In genomic region chr14:103887557-103888115, GRCh38 we compare ENCODE assay signal across 16 cellular contexts. TPM values are rescaled to one million over a fixed set of nuclear protein-coding genes. Genes with fewer than 3 reads are reported as not detected.
DNase-seq lines count a peak whose midpoint lies in the region; FAIRE-seq and TF ChIP-seq lines count a peak whose summit lies in the region.
"Had no signal": no experiment of that assay in that cellular context is flagged by ENCODE, and none has a peak within 500 bp of the region (broad histone marks: within the 10 kb centered on the region; RNA-seq: fewer than 3 reads in every experiment).

No MANE protein-coding gene starts in this region.

- TF ChIP-seq POLR2A in Peyer's patch (IDR thresholded peaks at IDR 0.05) = no peak
- TF ChIP-seq POLR2A in H1 (IDR thresholded peaks at IDR 0.05; ENCODE audit: control extremely low read depth in 1 of 2, low read depth in 2 of 2, low read length in 2 of 2) = no peak

- H3K4me1 ChIP-seq in BLaER1 (peaks cover 80% of the 10 kb centered on the region), Peyer's patch (peaks cover 0 to 36% (median 6%) of the 10 kb centered on the region in 4 donors), H1 (replicated peaks in 1 of 4; ENCODE audit: control insufficient read depth in 3 of 4, insufficient read depth in 4 of 4, low read length in 3 of 4) (peaks cover 0 to 9% (median 3%) of the 10 kb centered on the region in 4 experiments; a peak in 3 of 7 replicates), small intestine (ENCODE audit: control insufficient read depth in 2 of 2, insufficient read depth in 1 of 2, low read depth in 1 of 2, low read length in 1 of 2) (peaks cover 3 to 6% of the 10 kb centered on the region in 2 donors), neural progenitor cell (no peaks in the 10 kb centered on the region)
- H3K4me1 ChIP-seq: A549, Caco-2 had no signal

- H3K27ac ChIP-seq in BLaER1 (peak overlapping the region; percentile 83), Peyer's patch (peak overlapping the region in 3 of 4 donors; percentile 77 to 94 (median 84)), H1 (ENCODE audit: low read depth, low read length) (no peak overlapping the region), small intestine (ENCODE audit: low read depth in 1 of 2, low read length in 1 of 2) (peak overlapping the region; percentile 41 to 93), neural progenitor cell (no peak overlapping the region)
- H3K27ac ChIP-seq: A549, GM23248 had no signal

- H2BK120ac ChIP-seq in H1 (replicated peaks; ENCODE audit: low read depth, low read length) = no peak overlapping the region

- H2BK20ac ChIP-seq in H1 (ENCODE audit: low read length) = no peak overlapping the region

- H3K9me3 ChIP-seq in BLaER1 = no peaks in the 10 kb centered on the region
- H3K9me3 ChIP-seq in Peyer's patch = no peaks in the 10 kb centered on the region
- H3K9me3 ChIP-seq in H1 (ENCODE audit: insufficient read depth in 2 of 2, low read depth in 1 of 2, low read length in 1 of 2) = no peaks in the 10 kb centered on the region
- H3K9me3 ChIP-seq in small intestine (ENCODE audit: control insufficient read depth, low read depth) = no peaks in the 10 kb centered on the region
- H3K9me3 ChIP-seq in neural progenitor cell (ENCODE audit: low read depth) = no peaks in the 10 kb centered on the region
- H3K9me3 ChIP-seq: A549, BE2C, Caco-2 had no signal

- H2AK5ac ChIP-seq in H1 (ENCODE audit: low read depth, low read length) = no peak overlapping the region

- H2BK12ac ChIP-seq in H1 (ENCODE audit: low read depth, low read length) = no peak overlapping the region

- TF ChIP-seq CTCF in Peyer's patch (IDR thresholded peaks at IDR 0.05) (no peak), H1 (IDR thresholded peaks at IDR 0.05; ENCODE audit: control extremely low read depth in 1 of 3, insufficient read depth in 1 of 3, low read depth in 1 of 3, low read length in 3 of 3) (no peak), neural progenitor cell (IDR thresholded peaks at IDR 0.05) (no peak)

- TF ChIP-seq EP300 in H1 (IDR thresholded peaks at IDR 0.05; ENCODE audit: borderline replicate concordance in 1 of 2, low read depth in 2 of 2, low read length in 2 of 2) = no peak

- DNase-seq in Peyer's patch = no peak
- DNase-seq in H1 (ENCODE audit: low read depth in 1 of 2, low spot score in 2 of 2) = no peak
- no peak for DNase-seq in small intestine
- DNase-seq in kidney tubule cell (ENCODE audit: low spot score) = no peak
- no peak for DNase-seq in NCI-H2227 treated with DMSO at 0.1 percent for 48 hours (lab: John Stamatoyannopoulos, UW)
- DNase-seq in stimulated activated CD4-positive, alpha-beta T cell treated with anti-CD3 and anti-CD28 coated beads, Interleukin-2, amount 100 ng/mL, for 48 hours = no peak
- DNase-seq in neural progenitor cell (ENCODE audit: low spot score) = no peak
- DNase-seq: BE2C; Caco-2; CD8-positive, alpha-beta memory T cell; GM23248; IMR-90 had no signal

- 95% methylated on average over 10 of the region's 10 CpGs; no CpG with 5 or more reads in 1 of the 2 experiments for WGBS in H1 (ENCODE audit: extremely low coverage in 1 of 2, insufficient coverage in 1 of 2, insufficient read length in 1 of 2, insufficient replicate concordance in 2 of 2, low coverage in 1 of 2, low lambda C conversion rate in 2 of 2, missing lambda C conversion rate in 1 of 2), 2 experiments
- WGBS in small intestine, 3 donors = 79 to 88% (median 87%) methylated on average over 10 of the region's 10 CpGs

- 0 out of 2 replicates have a peak overlapping the region, but pooled peaks have one; percentile 24 for H2BK5ac ChIP-seq in H1 (ENCODE audit: low read depth, low read length)

- H3K4me2 ChIP-seq in BLaER1 (peak overlapping the region; percentile 67), H1 (ENCODE audit: insufficient read depth in 1 of 2, low read depth in 2 of 2, low read length in 2 of 2) (no peak overlapping the region), neural progenitor cell (no peak overlapping the region)
- H3K4me2 ChIP-seq: A549 had no signal

- H3K4me3 ChIP-seq in BLaER1 (no peak overlapping the region), Peyer's patch (no peak overlapping the region), H1 (ENCODE audit: extremely low read depth in 1 of 4, insufficient read depth in 2 of 4, low read depth in 3 of 4, low read length in 4 of 4) (no peak overlapping the region), small intestine (ENCODE audit: low read depth in 1 of 2, low read length in 2 of 2) (no peak overlapping the region), neural progenitor cell (no peak overlapping the region)
- H3K4me3 ChIP-seq: A549, GM23248 had no signal

- no peaks in the 10 kb centered on the region for H3K79me1 ChIP-seq in H1 (ENCODE audit: low read depth, low read length)

- H3K27me3 ChIP-seq in BLaER1 (no peaks in the 10 kb centered on the region), Peyer's patch (no peaks in the 10 kb centered on the region), H1 (replicated peaks in 1 of 4; ENCODE audit: control insufficient read depth in 3 of 4, extremely low read depth in 1 of 4, insufficient read depth in 3 of 4, low read length in 3 of 4) (no peaks in the 10 kb centered on the region), small intestine (ENCODE audit: control insufficient read depth in 2 of 2, insufficient read depth in 2 of 2, low read length in 2 of 2) (no peaks in the 10 kb centered on the region), neural progenitor cell (peaks cover 13% of the 10 kb centered on the region)
- H3K27me3 ChIP-seq: BE2C had no signal

- H3K4me3 Mint-ChIP-seq in neural progenitor cell = no peak overlapping the region
- H3K4me3 Mint-ChIP-seq: CD8-positive, alpha-beta memory T cell had no signal

- no peaks in the 10 kb centered on the region for H3K36me3 ChIP-seq in BLaER1
- H3K36me3 ChIP-seq in Peyer's patch = no peaks in the 10 kb centered on the region
- H3K36me3 ChIP-seq in H1 (ENCODE audit: control insufficient read depth in 2 of 4, insufficient read depth in 4 of 4, low read length in 3 of 4) = no peaks in the 10 kb centered on the region
- H3K36me3 ChIP-seq in small intestine (ENCODE audit: control insufficient read depth in 2 of 2, insufficient read depth in 2 of 2, low read length in 2 of 2) = no peaks in the 10 kb centered on the region
- no peaks in the 10 kb centered on the region for H3K36me3 ChIP-seq in neural progenitor cell
- H3K36me3 ChIP-seq: BE2C had no signal

- H3K4ac ChIP-seq in H1 (replicated peaks; ENCODE audit: insufficient read length, low read depth, low read length) = no peak overlapping the region

- H3K4me1 Mint-ChIP-seq in neural progenitor cell = peaks cover 14% of the 10 kb centered on the region
- H3K4me1 Mint-ChIP-seq: CD8-positive, alpha-beta memory T cell had no signal

- CTCF ChIA-PET in H1 (lab: Charles Lee; ENCODE audit: partially characterized antibody) = interaction anchor here (0.5 to 3.8 kb wide), 8 partner anchors 10 to 907 kb away, joined by 3 to 31 read pairs (median 4); no protein-coding TSS in a partner anchor

- TF ChIP-seq RAD21 in H1 (IDR thresholded peaks at IDR 0.05 in 1 of 2, conservative IDR thresholded peaks at IDR 0.05 in 1 of 2; ENCODE audit: low read depth in 2 of 2, low read length in 2 of 2) = no peak

- H3K36me3 Mint-ChIP-seq in neural progenitor cell = no peaks in the 10 kb centered on the region
- H3K36me3 Mint-ChIP-seq: CD8-positive, alpha-beta memory T cell had no signal

- no peak overlapping the region for H4K91ac ChIP-seq in H1 (replicated peaks; ENCODE audit: insufficient read length, low read length)

- H3K18ac ChIP-seq in H1 (ENCODE audit: extremely low read depth, low read length) = no peak overlapping the region

- POLR2A ChIA-PET in H1 (lab: Charles Lee; ENCODE audit: partially characterized antibody) = interaction anchor here (0.5 kb wide), 1 partner anchor 35 kb away, joined by 3 read pairs; no protein-coding TSS in a partner anchor

- no peaks in the 10 kb centered on the region for H3K23me2 ChIP-seq in H1 (ENCODE audit: low read depth, low read length)

- no peak overlapping the region for H3K14ac ChIP-seq in H1 (ENCODE audit: insufficient read length)

- no peak overlapping the region for H3K56ac ChIP-seq in H1 (replicated peaks; ENCODE audit: insufficient read length, low read depth, low read length)

- peak overlapping the region; percentile 72; the same call in 1 of the 2 replicates for H2BK15ac ChIP-seq in H1 (ENCODE audit: low read length)

- no peaks in the 10 kb centered on the region for H3F3A ChIP-seq in neural progenitor cell (ENCODE audit: low read depth)

- no peak overlapping the region for H4K5ac ChIP-seq in H1 (ENCODE audit: insufficient read length, low read depth, low read length)

- FAIRE-seq in H1 (lab: Jason Lieb, UNC) = no peak
- no peak for FAIRE-seq in small intestine (lab: Jason Lieb, UNC)
- FAIRE-seq: A549 had no signal

- H3K9ac ChIP-seq in BLaER1 (peak overlapping the region; percentile 58; the same call in 1 of the 2 replicates), H1 (replicated peaks in 1 of 4; ENCODE audit: extremely low read depth in 1 of 4, low read depth in 3 of 4, low read length in 3 of 4) (no peak overlapping the region), neural progenitor cell (no peak overlapping the region)
- H3K9ac ChIP-seq: GM23248 had no signal

- H2AFZ ChIP-seq in H1 (ENCODE audit: low read length) = no peak overlapping the region
- H2AFZ ChIP-seq in neural progenitor cell (replicated peaks) = no peak overlapping the region
- H2AFZ ChIP-seq: GM23248 had no signal

- H4K8ac ChIP-seq in H1 (ENCODE audit: extremely low read depth, insufficient read depth, low read length) = no peak overlapping the region; the same call in 1 of the 2 replicates

- H3K9me3 Mint-ChIP-seq in neural progenitor cell = no peaks in the 10 kb centered on the region
- H3K9me3 Mint-ChIP-seq: CD8-positive, alpha-beta memory T cell had no signal

- no peak overlapping the region for H3K27ac Mint-ChIP-seq in neural progenitor cell

- H4K20me1 ChIP-seq in BLaER1 (no peaks in the 10 kb centered on the region), H1 (replicated peaks in 1 of 2; ENCODE audit: control insufficient read depth in 1 of 2, insufficient read depth in 2 of 2, low read length in 2 of 2) (peaks cover 0 to 3% of the 10 kb centered on the region in 2 experiments), neural progenitor cell (ENCODE audit: low read depth) (no peaks in the 10 kb centered on the region)

- H3K79me2 ChIP-seq in H1 (ENCODE audit: control insufficient read depth in 1 of 2, insufficient read depth in 2 of 2, low read length in 2 of 2) = no peaks in the 10 kb centered on the region
- H3K79me2 ChIP-seq in neural progenitor cell (ENCODE audit: low read depth) = no peaks in the 10 kb centered on the region

- no peaks in the 10 kb centered on the region for H3K27me3 Mint-ChIP-seq in neural progenitor cell (ENCODE audit: insufficient read depth, low read depth)
- H3K27me3 Mint-ChIP-seq: CD8-positive, alpha-beta memory T cell had no signal

- no peak overlapping the region for H3K23ac ChIP-seq in H1 (ENCODE audit: insufficient read length)

RNA-seq across cellular contexts. Expression of gene PPP1R13B, which starts 40.3 kb away (rescaled TPM):
- total RNA-seq in Peyer's patch = 10 to 100 TPM; 30.5 to 78.3 (median 54.0) TPM
- total RNA-seq in H1 (2021; fragmentation: NEBNext Ultra II Directional; extraction: Animal tissue kit (Norgen Biotek cat#: 25700)) = 8.9 and 9.7 TPM in 2 replicates
- 2.6 and 4.5 TPM in 2 replicates for polyA plus RNA-seq in H1 (2011; rRNA removed)
- 2.7 TPM for polyA plus RNA-seq in H1 (2011; cell fraction: cytosol; rRNA removed)
- polyA plus RNA-seq in H1 (2011; cell fraction: nucleus; rRNA removed) = 9.9 TPM
- 5.3 to 8.0 TPM (median 5.5 TPM) in 4 replicates for polyA plus RNA-seq in H1 (2012, experiment 1 of 2)
- polyA plus RNA-seq in H1 (2012, experiment 2 of 2) = 2.4 TPM
- polyA plus RNA-seq in H1 (2013, experiment 1 of 2) = 4.8 TPM
- 5.1 TPM for polyA plus RNA-seq in H1 (2013, experiment 2 of 2)
- 5.4 and 9.3 TPM in 2 replicates for polyA minus RNA-seq in H1 (2011; rRNA and poly(A)+ RNA removed)
- 5.7 TPM for polyA minus RNA-seq in H1 (2011; cell fraction: cytosol; rRNA and poly(A)+ RNA removed)
- polyA minus RNA-seq in H1 (2011; cell fraction: nucleus; rRNA and poly(A)+ RNA removed) = 7.7 TPM
- polyA plus RNA-seq in small intestine = 10 to 100 TPM; 17.8 to 27.7 (median 18.8) TPM
- 2.4 and 2.5 TPM in 2 replicates for total RNA-seq in neural progenitor cell (ENCODE audit: low replicate concordance)

RNA-seq across cellular contexts. Expression of gene TDRD9, which starts 40.6 kb away (rescaled TPM):
- total RNA-seq in Peyer's patch (under 1 TPM in 1 of 4 donors, not detected in 3; 0.40 TPM), neural progenitor cell (ENCODE audit: low replicate concordance) (not detected in 2 replicates)
- not detected in 2 replicates for total RNA-seq in H1 (2021; fragmentation: NEBNext Ultra II Directional; extraction: Animal tissue kit (Norgen Biotek cat#: 25700))
- polyA plus RNA-seq in H1 (2011; rRNA removed) (not detected in 2 replicates), small intestine (under 1 TPM; 0.27 to 0.89 (median 0.54) TPM)
- polyA plus RNA-seq in H1 (2011; cell fraction: cytosol; rRNA removed) = 0.03 TPM
- polyA plus RNA-seq in H1 (2011; cell fraction: nucleus; rRNA removed) = not detected
- not detected in 4 replicates for polyA plus RNA-seq in H1 (2012, experiment 1 of 2)
- not detected for polyA plus RNA-seq in H1 (2012, experiment 2 of 2)
- polyA plus RNA-seq in H1 (2013, experiment 1 of 2) = under 0.01 TPM
- polyA plus RNA-seq in H1 (2013, experiment 2 of 2) = 0.02 TPM
- 0.16 TPM in 1 of 2 replicates, not detected in the other for polyA minus RNA-seq in H1 (2011; rRNA and poly(A)+ RNA removed)
- not detected for polyA minus RNA-seq in H1 (2011; cell fraction: cytosol; rRNA and poly(A)+ RNA removed)
- 0.20 TPM for polyA minus RNA-seq in H1 (2011; cell fraction: nucleus; rRNA and poly(A)+ RNA removed)
- total RNA-seq: Caco-2, GM23248, H7 had no signal
- polyA plus RNA-seq: GM23248 had no signal

RNA-seq across cellular contexts. Expression of gene RD3L, which starts 54.7 kb away (rescaled TPM):
- not detected for total RNA-seq in Peyer's patch
- not detected in 2 replicates for total RNA-seq in H1 (2021; fragmentation: NEBNext Ultra II Directional; extraction: Animal tissue kit (Norgen Biotek cat#: 25700))
- not detected in 2 replicates for polyA plus RNA-seq in H1 (2011; rRNA removed)
- not detected for polyA plus RNA-seq in H1 (2011; cell fraction: cytosol; rRNA removed)
- not detected for polyA plus RNA-seq in H1 (2011; cell fraction: nucleus; rRNA removed)
- not detected in 4 replicates for polyA plus RNA-seq in H1 (2012, experiment 1 of 2)
- not detected for polyA plus RNA-seq in H1 (2012, experiment 2 of 2)
- polyA plus RNA-seq in H1 (2013, experiment 1 of 2) = not detected
- not detected for polyA plus RNA-seq in H1 (2013, experiment 2 of 2)
- polyA minus RNA-seq in H1 (2011; rRNA and poly(A)+ RNA removed) = not detected in 2 replicates
- polyA minus RNA-seq in H1 (2011; cell fraction: cytosol; rRNA and poly(A)+ RNA removed) = not detected
- not detected for polyA minus RNA-seq in H1 (2011; cell fraction: nucleus; rRNA and poly(A)+ RNA removed)
- polyA plus RNA-seq in small intestine = not detected
- total RNA-seq in neural progenitor cell (ENCODE audit: low replicate concordance) = not detected in 2 replicates
- total RNA-seq: Caco-2; CD8-positive, alpha-beta memory T cell; GM23248; H7; IMR-90 had no signal
- polyA plus RNA-seq: A549; AG04450; CD8-positive, alpha-beta memory T cell; GM23248; IMR-90 had no signal

Comparison
In these comparisons a context has a peak if more than half of its experiments do, and no peak if none do; other contexts are left out.
1. H3K27ac ChIP-seq: peak in BLaER1 (single experiment), Peyer's patch (3 of 4) and small intestine (2 of 2); none in H1 (single experiment) and neural progenitor cell (single experiment).